In the genomic region with DNA sequence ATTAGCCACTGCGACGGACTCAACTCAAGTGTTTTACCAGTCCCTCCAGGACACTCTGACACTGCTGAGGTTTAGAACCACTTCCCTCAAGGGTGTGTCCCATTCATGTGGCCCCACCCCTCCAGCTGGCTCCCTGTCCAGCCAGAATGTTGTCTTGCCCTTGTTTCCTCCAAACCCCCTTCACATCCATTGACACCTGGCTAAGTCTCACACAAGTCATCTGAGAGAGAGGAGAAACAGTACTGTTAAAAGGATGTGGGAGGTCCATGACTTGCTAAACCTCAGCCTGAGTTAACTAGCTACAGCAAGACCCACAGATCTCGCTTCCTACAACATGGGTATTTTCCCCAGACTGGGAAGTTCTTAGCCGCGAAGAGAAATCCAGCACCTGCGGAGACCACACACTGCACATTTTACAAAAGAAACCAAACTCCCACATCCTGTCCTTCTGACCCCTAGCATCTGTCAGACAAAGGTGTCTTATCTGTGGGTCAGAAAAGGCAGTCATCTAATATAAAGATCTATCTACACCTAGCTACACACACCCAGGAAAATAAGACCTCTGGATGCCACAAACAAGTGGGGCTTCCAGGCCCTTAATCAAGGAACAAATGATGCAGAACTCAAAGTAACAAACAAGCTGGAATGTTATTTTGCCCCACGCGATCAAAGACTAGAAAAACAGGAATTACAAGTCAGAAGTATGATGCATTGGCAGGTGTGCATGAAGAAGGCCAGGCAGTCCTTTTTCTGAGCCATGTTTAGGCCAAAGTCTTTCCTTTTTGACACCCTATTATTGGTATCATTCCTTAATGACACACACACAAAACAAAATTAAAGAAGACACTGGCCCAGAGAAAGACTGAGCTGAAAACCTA, we compare ENCODE assay signal across 1 cellular context.
TF ChIP-seq lines count a peak whose summit lies in the region.

No MANE protein-coding gene starts in this region.

TF ChIP-seq in GM23338, 12 proteins besides CTCF, POLR2A, EP300 and RAD21:
- TF ChIP-seq, protein P1, sequence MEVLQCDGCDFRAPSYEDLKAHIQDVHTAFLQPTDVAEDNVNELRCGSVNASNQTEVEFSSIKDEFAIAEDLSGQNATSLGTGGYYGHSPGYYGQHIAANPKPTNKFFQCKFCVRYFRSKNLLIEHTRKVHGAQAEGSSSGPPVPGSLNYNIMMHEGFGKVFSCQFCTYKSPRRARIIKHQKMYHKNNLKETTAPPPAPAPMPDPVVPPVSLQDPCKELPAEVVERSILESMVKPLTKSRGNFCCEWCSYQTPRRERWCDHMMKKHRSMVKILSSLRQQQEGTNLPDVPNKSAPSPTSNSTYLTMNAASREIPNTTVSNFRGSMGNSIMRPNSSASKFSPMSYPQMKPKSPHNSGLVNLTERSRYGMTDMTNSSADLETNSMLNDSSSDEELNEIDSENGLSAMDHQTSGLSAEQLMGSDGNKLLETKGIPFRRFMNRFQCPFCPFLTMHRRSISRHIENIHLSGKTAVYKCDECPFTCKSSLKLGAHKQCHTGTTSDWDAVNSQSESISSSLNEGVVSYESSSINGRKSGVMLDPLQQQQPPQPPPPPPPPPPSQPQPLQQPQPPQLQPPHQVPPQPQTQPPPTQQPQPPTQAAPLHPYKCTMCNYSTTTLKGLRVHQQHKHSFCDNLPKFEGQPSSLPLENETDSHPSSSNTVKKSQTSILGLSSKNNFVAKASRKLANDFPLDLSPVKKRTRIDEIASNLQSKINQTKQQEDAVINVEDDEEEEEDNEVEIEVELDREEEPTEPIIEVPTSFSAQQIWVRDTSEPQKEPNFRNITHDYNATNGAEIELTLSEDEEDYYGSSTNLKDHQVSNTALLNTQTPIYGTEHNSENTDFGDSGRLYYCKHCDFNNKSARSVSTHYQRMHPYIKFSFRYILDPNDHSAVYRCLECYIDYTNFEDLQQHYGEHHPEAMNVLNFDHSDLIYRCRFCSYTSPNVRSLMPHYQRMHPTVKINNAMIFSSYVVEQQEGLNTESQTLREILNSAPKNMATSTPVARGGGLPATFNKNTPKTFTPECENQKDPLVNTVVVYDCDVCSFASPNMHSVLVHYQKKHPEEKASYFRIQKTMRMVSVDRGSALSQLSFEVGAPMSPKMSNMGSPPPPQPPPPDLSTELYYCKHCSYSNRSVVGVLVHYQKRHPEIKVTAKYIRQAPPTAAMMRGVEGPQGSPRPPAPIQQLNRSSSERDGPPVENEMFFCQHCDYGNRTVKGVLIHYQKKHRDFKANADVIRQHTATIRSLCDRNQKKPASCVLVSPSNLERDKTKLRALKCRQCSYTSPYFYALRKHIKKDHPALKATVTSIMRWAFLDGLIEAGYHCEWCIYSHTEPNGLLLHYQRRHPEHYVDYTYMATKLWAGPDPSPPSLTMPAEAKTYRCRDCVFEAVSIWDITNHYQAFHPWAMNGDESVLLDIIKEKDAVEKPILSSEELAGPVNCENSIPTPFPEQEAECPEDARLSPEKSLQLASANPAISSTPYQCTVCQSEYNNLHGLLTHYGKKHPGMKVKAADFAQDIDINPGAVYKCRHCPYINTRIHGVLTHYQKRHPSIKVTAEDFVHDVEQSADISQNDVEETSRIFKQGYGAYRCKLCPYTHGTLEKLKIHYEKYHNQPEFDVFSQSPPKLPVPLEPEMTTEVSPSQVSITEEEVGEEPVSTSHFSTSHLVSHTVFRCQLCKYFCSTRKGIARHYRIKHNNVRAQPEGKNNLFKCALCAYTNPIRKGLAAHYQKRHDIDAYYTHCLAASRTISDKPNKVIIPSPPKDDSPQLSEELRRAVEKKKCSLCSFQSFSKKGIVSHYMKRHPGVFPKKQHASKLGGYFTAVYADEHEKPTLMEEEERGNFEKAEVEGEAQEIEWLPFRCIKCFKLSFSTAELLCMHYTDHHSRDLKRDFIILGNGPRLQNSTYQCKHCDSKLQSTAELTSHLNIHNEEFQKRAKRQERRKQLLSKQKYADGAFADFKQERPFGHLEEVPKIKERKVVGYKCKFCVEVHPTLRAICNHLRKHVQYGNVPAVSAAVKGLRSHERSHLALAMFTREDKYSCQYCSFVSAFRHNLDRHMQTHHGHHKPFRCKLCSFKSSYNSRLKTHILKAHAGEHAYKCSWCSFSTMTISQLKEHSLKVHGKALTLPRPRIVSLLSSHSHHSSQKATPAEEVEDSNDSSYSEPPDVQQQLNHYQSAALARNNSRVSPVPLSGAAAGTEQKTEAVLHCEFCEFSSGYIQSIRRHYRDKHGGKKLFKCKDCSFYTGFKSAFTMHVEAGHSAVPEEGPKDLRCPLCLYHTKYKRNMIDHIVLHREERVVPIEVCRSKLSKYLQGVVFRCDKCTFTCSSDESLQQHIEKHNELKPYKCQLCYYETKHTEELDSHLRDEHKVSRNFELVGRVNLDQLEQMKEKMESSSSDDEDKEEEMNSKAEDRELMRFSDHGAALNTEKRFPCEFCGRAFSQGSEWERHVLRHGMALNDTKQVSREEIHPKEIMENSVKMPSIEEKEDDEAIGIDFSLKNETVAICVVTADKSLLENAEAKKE (CRISPR knock-in tag; IDR thresholded peaks at IDR 0.05): no peak
- no peak for TF ChIP-seq EZH2phosphoT487 (IDR thresholded peaks at IDR 0.05; ENCODE audit: unreplicated experiment)
- no peak for TF ChIP-seq EZH2 (IDR thresholded peaks at IDR 0.05; ENCODE audit: low read depth, unreplicated experiment)
- no peak for TF ChIP-seq ZNF331 (CRISPR knock-in tag; IDR thresholded peaks at IDR 0.05; ENCODE audit: low read depth)
- no peak for TF ChIP-seq POLR2AphosphoS5 (IDR thresholded peaks at IDR 0.05; ENCODE audit: low read depth)
- TF ChIP-seq JUNB (IDR thresholded peaks at IDR 0.05; ENCODE audit: unreplicated experiment): no peak
- TF ChIP-seq, protein P2, sequence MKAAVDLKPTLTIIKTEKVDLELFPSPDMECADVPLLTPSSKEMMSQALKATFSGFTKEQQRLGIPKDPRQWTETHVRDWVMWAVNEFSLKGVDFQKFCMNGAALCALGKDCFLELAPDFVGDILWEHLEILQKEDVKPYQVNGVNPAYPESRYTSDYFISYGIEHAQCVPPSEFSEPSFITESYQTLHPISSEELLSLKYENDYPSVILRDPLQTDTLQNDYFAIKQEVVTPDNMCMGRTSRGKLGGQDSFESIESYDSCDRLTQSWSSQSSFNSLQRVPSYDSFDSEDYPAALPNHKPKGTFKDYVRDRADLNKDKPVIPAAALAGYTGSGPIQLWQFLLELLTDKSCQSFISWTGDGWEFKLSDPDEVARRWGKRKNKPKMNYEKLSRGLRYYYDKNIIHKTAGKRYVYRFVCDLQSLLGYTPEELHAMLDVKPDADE (IDR thresholded peaks at IDR 0.05): no peak
- TF ChIP-seq, protein P3, sequence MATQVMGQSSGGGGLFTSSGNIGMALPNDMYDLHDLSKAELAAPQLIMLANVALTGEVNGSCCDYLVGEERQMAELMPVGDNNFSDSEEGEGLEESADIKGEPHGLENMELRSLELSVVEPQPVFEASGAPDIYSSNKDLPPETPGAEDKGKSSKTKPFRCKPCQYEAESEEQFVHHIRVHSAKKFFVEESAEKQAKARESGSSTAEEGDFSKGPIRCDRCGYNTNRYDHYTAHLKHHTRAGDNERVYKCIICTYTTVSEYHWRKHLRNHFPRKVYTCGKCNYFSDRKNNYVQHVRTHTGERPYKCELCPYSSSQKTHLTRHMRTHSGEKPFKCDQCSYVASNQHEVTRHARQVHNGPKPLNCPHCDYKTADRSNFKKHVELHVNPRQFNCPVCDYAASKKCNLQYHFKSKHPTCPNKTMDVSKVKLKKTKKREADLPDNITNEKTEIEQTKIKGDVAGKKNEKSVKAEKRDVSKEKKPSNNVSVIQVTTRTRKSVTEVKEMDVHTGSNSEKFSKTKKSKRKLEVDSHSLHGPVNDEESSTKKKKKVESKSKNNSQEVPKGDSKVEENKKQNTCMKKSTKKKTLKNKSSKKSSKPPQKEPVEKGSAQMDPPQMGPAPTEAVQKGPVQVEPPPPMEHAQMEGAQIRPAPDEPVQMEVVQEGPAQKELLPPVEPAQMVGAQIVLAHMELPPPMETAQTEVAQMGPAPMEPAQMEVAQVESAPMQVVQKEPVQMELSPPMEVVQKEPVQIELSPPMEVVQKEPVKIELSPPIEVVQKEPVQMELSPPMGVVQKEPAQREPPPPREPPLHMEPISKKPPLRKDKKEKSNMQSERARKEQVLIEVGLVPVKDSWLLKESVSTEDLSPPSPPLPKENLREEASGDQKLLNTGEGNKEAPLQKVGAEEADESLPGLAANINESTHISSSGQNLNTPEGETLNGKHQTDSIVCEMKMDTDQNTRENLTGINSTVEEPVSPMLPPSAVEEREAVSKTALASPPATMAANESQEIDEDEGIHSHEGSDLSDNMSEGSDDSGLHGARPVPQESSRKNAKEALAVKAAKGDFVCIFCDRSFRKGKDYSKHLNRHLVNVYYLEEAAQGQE (IDR thresholded peaks at IDR 0.05; ENCODE audit: unreplicated experiment): no peak
- TF ChIP-seq NANOG (IDR thresholded peaks at IDR 0.05; ENCODE audit: borderline replicate concordance): no peak
- no peak for TF ChIP-seq STAT1 (IDR thresholded peaks at IDR 0.05; ENCODE audit: unreplicated experiment)
- TF ChIP-seq CREB1 (CRISPR knock-in tag; IDR thresholded peaks at IDR 0.05; ENCODE audit: low read depth): no peak
- no peak for TF ChIP-seq ZNF114 (CRISPR knock-in tag; IDR thresholded peaks at IDR 0.05)
